9 cellular contexts compared by ENCODE assay signal in the genomic region with DNA sequence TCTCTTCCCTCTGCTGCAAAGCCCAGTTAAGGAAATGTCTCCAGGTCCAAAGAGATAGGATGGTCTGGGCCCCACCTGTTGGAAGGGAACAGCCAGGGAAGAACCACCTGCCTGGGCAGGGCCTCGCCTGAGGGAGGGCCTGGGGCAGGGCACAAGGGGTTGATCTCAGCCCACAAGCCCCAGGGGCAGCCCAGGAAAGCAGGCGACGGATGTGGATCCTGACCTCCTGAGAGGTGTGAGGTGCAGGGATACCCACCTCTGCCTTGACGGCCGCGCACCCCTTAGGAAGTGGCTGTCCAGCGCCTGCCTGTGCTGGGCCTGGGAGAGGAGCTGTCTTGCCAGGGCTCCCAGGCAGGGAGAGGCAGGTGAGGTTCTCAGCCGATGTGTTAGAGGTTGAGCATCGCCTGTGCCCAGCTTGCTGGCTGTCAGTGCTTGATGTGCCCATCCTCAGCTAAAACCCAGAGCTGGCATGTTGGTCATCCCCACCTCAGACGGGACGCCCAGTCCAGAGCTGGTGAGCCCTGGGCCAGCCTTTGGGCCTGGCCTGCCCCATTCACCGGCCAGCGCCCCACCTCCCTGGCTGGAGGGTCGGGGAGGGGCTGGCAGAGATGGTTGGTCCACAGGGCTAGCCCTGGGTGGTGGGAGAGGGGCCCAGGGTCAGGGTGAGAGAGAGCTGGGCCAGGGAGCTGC. TPM values are rescaled to one million over a fixed set of nuclear protein-coding genes. Genes with fewer than 3 reads are reported as not detected.
A peak's percentile ranks its signal among the peaks of the same experiment; 100 is the strongest.
DNase-seq lines count a peak whose midpoint lies in the region; ATAC-seq and TF ChIP-seq lines count a peak whose summit lies in the region.
"Had no signal": no experiment of that assay in that cellular context is flagged by ENCODE, and none has a peak within 500 bp of the region (broad histone marks: within the 10 kb centered on the region; RNA-seq: fewer than 3 reads in every experiment).

No MANE protein-coding gene starts in this region.

- ATAC-seq in left lobe of liver (no peak), GM21423 (IDR thresholded peaks at IDR 0.05; ENCODE audit: unreplicated experiment) (no peak), GM21390 (IDR thresholded peaks at IDR 0.05; ENCODE audit: unreplicated experiment) (no peak), GM18505 (IDR thresholded peaks at IDR 0.05; ENCODE audit: unreplicated experiment) (no peak)

- H3K4me1 Mint-ChIP-seq in T-helper 1 cell treated with Interleukin-12 subunit alpha and Interleukin-12 subunit beta and Interleukin-4 antibody, amounts not matched to agents 30 μg/mL and 1 μg/mL, for 36 hours (ENCODE audit: low read depth), result peaks cover 16% of the 10 kb centered on the region
- H3K4me1 Mint-ChIP-seq in activated naive CD8-positive, alpha-beta T cell treated with anti-CD3 and anti-CD28 coated beads for 36 hours, result peaks cover 15% of the 10 kb centered on the region

- no peaks in the 10 kb centered on the region for H3K9me3 ChIP-seq in subcutaneous abdominal adipose tissue (ENCODE audit: control insufficient read depth in 5 of 5, low read length in 5 of 5)

- no peak overlapping the region for H3K4me3 ChIP-seq in subcutaneous abdominal adipose tissue (ENCODE audit: low read depth in 1 of 5, low read length in 5 of 5)

- no peak for TF ChIP-seq POLR2A in GM18505 (IDR thresholded peaks at IDR 0.05; ENCODE audit: borderline replicate concordance, extremely low read depth, insufficient read depth, insufficient read length)

- peaks cover 7% of the 10 kb centered on the region for H3K36me3 Mint-ChIP-seq in T-helper 1 cell treated with Interleukin-12 subunit alpha and Interleukin-12 subunit beta and Interleukin-4 antibody, amounts not matched to agents 30 μg/mL and 1 μg/mL, for 36 hours (ENCODE audit: low read depth)
- peaks cover 2% of the 10 kb centered on the region for H3K36me3 Mint-ChIP-seq in activated naive CD8-positive, alpha-beta T cell treated with anti-CD3 and anti-CD28 coated beads for 36 hours

- H3K36me3 ChIP-seq in subcutaneous abdominal adipose tissue (ENCODE audit: control insufficient read depth in 5 of 5, insufficient read depth in 5 of 5, low read length in 5 of 5), result peaks cover 0 to 48% (median 33%) of the 10 kb centered on the region in 5 donors

- H3K9ac ChIP-seq in subcutaneous abdominal adipose tissue (ENCODE audit: low read length in 5 of 5), result peak overlapping the region in 1 of 5 donors; percentile 74

- H3K27me3 Mint-ChIP-seq in T-helper 1 cell treated with Interleukin-12 subunit alpha and Interleukin-12 subunit beta and Interleukin-4 antibody, amounts not matched to agents 30 μg/mL and 1 μg/mL, for 36 hours (ENCODE audit: low read depth), result no peaks in the 10 kb centered on the region
- H3K27me3 Mint-ChIP-seq in activated naive CD8-positive, alpha-beta T cell treated with anti-CD3 and anti-CD28 coated beads for 36 hours, result no peaks in the 10 kb centered on the region

- H3K9me3 Mint-ChIP-seq in T-helper 1 cell treated with Interleukin-12 subunit alpha and Interleukin-12 subunit beta and Interleukin-4 antibody, amounts not matched to agents 30 μg/mL and 1 μg/mL, for 36 hours, result no peaks in the 10 kb centered on the region
- no peaks in the 10 kb centered on the region for H3K9me3 Mint-ChIP-seq in activated naive CD8-positive, alpha-beta T cell treated with anti-CD3 and anti-CD28 coated beads for 36 hours

- peak overlapping the region; percentile 98 for H3K4me3 Mint-ChIP-seq in T-helper 1 cell treated with Interleukin-12 subunit alpha and Interleukin-12 subunit beta and Interleukin-4 antibody, amounts not matched to agents 30 μg/mL and 1 μg/mL, for 36 hours
- peak overlapping the region; percentile 91 for H3K4me3 Mint-ChIP-seq in activated naive CD8-positive, alpha-beta T cell treated with anti-CD3 and anti-CD28 coated beads for 36 hours

- peaks cover 0 to 25% (median 17%) of the 10 kb centered on the region in 5 donors for H3K4me1 ChIP-seq in subcutaneous abdominal adipose tissue (ENCODE audit: control insufficient read depth in 5 of 5, insufficient read depth in 5 of 5, low read length in 5 of 5)

- DNase-seq in T-helper 1 cell (no peak), left lobe of liver (ENCODE audit: low spot score) (peak; percentile 50)
- no peak for DNase-seq in activated naive CD8-positive, alpha-beta T cell treated with anti-CD3 and anti-CD28 coated beads for 36 hours

- H3K27ac ChIP-seq in subcutaneous abdominal adipose tissue (ENCODE audit: low read depth, low read length), result peak overlapping the region; percentile 79

- peak overlapping the region; percentile 100 for H3K27ac Mint-ChIP-seq in T-helper 1 cell treated with Interleukin-12 subunit alpha and Interleukin-12 subunit beta and Interleukin-4 antibody, amounts not matched to agents 30 μg/mL and 1 μg/mL, for 36 hours
- H3K27ac Mint-ChIP-seq in activated naive CD8-positive, alpha-beta T cell treated with anti-CD3 and anti-CD28 coated beads for 36 hours, result peak overlapping the region; percentile 91

- H3K27me3 ChIP-seq in subcutaneous abdominal adipose tissue (ENCODE audit: control insufficient read depth in 5 of 5, insufficient read depth in 4 of 5, low read length in 5 of 5), result no peaks in the 10 kb centered on the region

RNA-seq across cellular contexts. Expression of a gene that starts 0.4 kb away (rescaled TPM):
- not detected for total RNA-seq in activated naive CD8-positive, alpha-beta T cell treated with anti-CD3 and anti-CD28 coated beads for 36 hours
- total RNA-seq in left lobe of liver, result 0.20 TPM
- total RNA-seq: HT1080 had no signal

RNA-seq across cellular contexts. Expression of a gene that starts 7.0 kb away (rescaled TPM):
- 10 to 100 TPM; 36.5 to 42.2 TPM for total RNA-seq in activated naive CD8-positive, alpha-beta T cell treated with anti-CD3 and anti-CD28 coated beads for 36 hours
- total RNA-seq in left lobe of liver, result 27.4 TPM

RNA-seq across cellular contexts. Expression of a gene that starts 10.6 kb away (rescaled TPM):
- 10 to 100 TPM; 34.6 to 35.4 TPM for total RNA-seq in activated naive CD8-positive, alpha-beta T cell treated with anti-CD3 and anti-CD28 coated beads for 36 hours
- total RNA-seq in left lobe of liver, result 22.2 TPM

RNA-seq across cellular contexts. Expression of a gene that starts 17.0 kb away (rescaled TPM):
- total RNA-seq in activated naive CD8-positive, alpha-beta T cell treated with anti-CD3 and anti-CD28 coated beads for 36 hours, result 100 to 1,000 TPM; 124 to 125 TPM
- total RNA-seq in left lobe of liver, result 87.0 TPM

RNA-seq across cellular contexts. Expression of a gene that starts 55.8 kb away (rescaled TPM):
- total RNA-seq in activated naive CD8-positive, alpha-beta T cell treated with anti-CD3 and anti-CD28 coated beads for 36 hours, result 10 to 100 TPM; 21.1 to 23.0 TPM
- 32.5 TPM for total RNA-seq in left lobe of liver
